9 cellular contexts compared by ENCODE assay signal in genomic region chr1:171220551-171221175, GRCh38. TPM values are rescaled to one million over a fixed set of nuclear protein-coding genes. Genes with fewer than 3 reads are reported as not detected.
DNase-seq lines count a peak whose midpoint lies in the region; ATAC-seq lines count a peak whose summit lies in the region.
"Had no signal": no experiment of that assay in that cellular context is flagged by ENCODE, and none has a peak within 500 bp of the region (broad histone marks: within the 10 kb centered on the region; RNA-seq: fewer than 3 reads in every experiment).

No MANE protein-coding gene starts in this region.

- H3K36me3 ChIP-seq in SJSA1 (no peaks in the 10 kb centered on the region), muscle layer of duodenum (ENCODE audit: control insufficient read depth in 1 of 2, insufficient read depth in 2 of 2, low read length in 2 of 2) (no peaks in the 10 kb centered on the region), aorta (ENCODE audit: control insufficient read depth in 1 of 2, insufficient read depth in 2 of 2, low read length in 1 of 2) (no peaks in the 10 kb centered on the region)

- intact Hi-C loops in aorta (cut with DNase I) = no loop called here

- H3K4me1 ChIP-seq in SJSA1 (replicated peaks) = peaks cover 33% of the 10 kb centered on the region
- H3K4me1 ChIP-seq in muscle layer of duodenum (ENCODE audit: control insufficient read depth in 1 of 2, insufficient read depth in 2 of 2, low read length in 2 of 2) = no peaks in the 10 kb centered on the region
- H3K4me1 ChIP-seq in aorta (ENCODE audit: control insufficient read depth in 1 of 2, insufficient read depth in 2 of 2, low read length in 2 of 2) = peaks cover 5 to 6% of the 10 kb centered on the region in 2 donors

- H3K9me3 ChIP-seq in SJSA1 (replicated peaks) (no peaks in the 10 kb centered on the region; the same call in 1 of the 2 replicates), muscle layer of duodenum (ENCODE audit: control insufficient read depth in 1 of 2, low read length in 2 of 2) (no peaks in the 10 kb centered on the region), aorta (ENCODE audit: control insufficient read depth, low read length) (no peaks in the 10 kb centered on the region)

- WGBS in aorta, 2 donors = 24 to 25% methylated on average over 13 of the region's 13 CpGs

- DNase-seq in SJSA1 (ENCODE audit: low read depth in 1 of 2, low spot score in 2 of 2) = peak; percentile 86 to 94
- peak; percentile 55 for DNase-seq in fibroblast of peridontal ligament (ENCODE audit: extremely low read depth)
- no peak for DNase-seq in aorta
- no peak for DNase-seq in superior temporal gyrus (ENCODE audit: extremely low spot score)
- no peak for DNase-seq in NCI-H774 (lab: John Stamatoyannopoulos, UW)
- no peak for DNase-seq in NCI-H1930 (lab: John Stamatoyannopoulos, UW)
- DNase-seq: activated CD8-positive, alpha-beta memory T cell treated with anti-CD3 and anti-CD28 coated beads for 24 hours; stimulated activated naive CD4-positive, alpha-beta T cell had no signal

- no peak for ATAC-seq in aorta (ENCODE audit: low FRiP score)

- peak overlapping the region; percentile 99 for H3K27ac ChIP-seq in SJSA1
- peak overlapping the region; percentile 49 for H3K27ac ChIP-seq in muscle layer of duodenum (ENCODE audit: low read length)
- H3K27ac ChIP-seq in aorta (ENCODE audit: low read depth in 1 of 2, low read length in 2 of 2) = peak overlapping the region; percentile 97 to 100

- H3K4me3 ChIP-seq in SJSA1 = peak overlapping the region; percentile 15
- H3K4me3 ChIP-seq in muscle layer of duodenum (ENCODE audit: low read depth in 1 of 2, low read length in 2 of 2) = no peak overlapping the region
- H3K4me3 ChIP-seq in aorta (ENCODE audit: low read length in 2 of 2) = no peak overlapping the region

- H3K27me3 ChIP-seq in SJSA1 (replicated peaks) (no peaks in the 10 kb centered on the region), muscle layer of duodenum (ENCODE audit: low read depth, low read length) (no peaks in the 10 kb centered on the region), aorta (ENCODE audit: control insufficient read depth in 1 of 2, insufficient read depth in 2 of 2, low read length in 1 of 2) (no peaks in the 10 kb centered on the region)

RNA-seq across cellular contexts. Expression of gene FMO1, which starts 27.6 kb away (rescaled TPM):
- not detected in 2 replicates for total RNA-seq in SJSA1 (2014; rRNA removed; shearing (Covaris generic))
- total RNA-seq in aorta = 1 to 10 TPM in 1 of 2 donors, under 1 TPM in 1; 0.81 to 7.3 TPM
- polyA plus RNA-seq in aorta = under 1 TPM in 1 of 2 donors, not detected in 1; 0.28 TPM

RNA-seq across cellular contexts. Expression of gene FMO2, which starts 35.6 kb away (rescaled TPM):
- total RNA-seq in SJSA1 (2014; rRNA removed; shearing (Covaris generic)) = not detected in 2 replicates
- total RNA-seq in aorta = 100 to 1,000 TPM; 183 to 213 TPM
- 100 to 1,000 TPM; 157 to 232 TPM for polyA plus RNA-seq in aorta

Comparison
In these comparisons a context has a peak if more than half of its experiments do, and no peak if none do; other contexts are left out.
1. DNase-seq: peak in SJSA1 (2 of 2) and fibroblast of peridontal ligament (single experiment); none in aorta (0 of 2), superior temporal gyrus (single experiment), NCI-H774 (single experiment) and NCI-H1930 (0 of 2).
2. H3K27ac ChIP-seq: peak in every context shown above with its lines; median percentile 99 in SJSA1; 98 in aorta; 49 in muscle layer of duodenum.
3. RNA of gene FMO2, which starts 35.6 kb away (total RNA-seq): 183 to 213 TPM in aorta; not detected in SJSA1; every median in the first group is over 100 times any median in the second.